Comparison of ENCODE assay signal across 1 cellular context in genomic region chr12:123763093-123763492, GRCh38.
TF ChIP-seq lines count a peak whose summit lies in the region.

No MANE protein-coding gene starts in this region.

TF ChIP-seq in GM23338, 12 proteins besides CTCF, POLR2A, EP300 and RAD21 (continued from another document):
- TF ChIP-seq ZNF462 (CRISPR knock-in tag; IDR thresholded peaks at IDR 0.05): no peak
- TF ChIP-seq ZNF331 (CRISPR knock-in tag; IDR thresholded peaks at IDR 0.05; ENCODE audit: low read depth): no peak
- no peak for TF ChIP-seq EZH2phosphoT487 (IDR thresholded peaks at IDR 0.05; ENCODE audit: unreplicated experiment)
- TF ChIP-seq STAT1 (IDR thresholded peaks at IDR 0.05; ENCODE audit: unreplicated experiment): no peak
